ENCODE assay signal across 8 cellular contexts in the genomic region with DNA sequence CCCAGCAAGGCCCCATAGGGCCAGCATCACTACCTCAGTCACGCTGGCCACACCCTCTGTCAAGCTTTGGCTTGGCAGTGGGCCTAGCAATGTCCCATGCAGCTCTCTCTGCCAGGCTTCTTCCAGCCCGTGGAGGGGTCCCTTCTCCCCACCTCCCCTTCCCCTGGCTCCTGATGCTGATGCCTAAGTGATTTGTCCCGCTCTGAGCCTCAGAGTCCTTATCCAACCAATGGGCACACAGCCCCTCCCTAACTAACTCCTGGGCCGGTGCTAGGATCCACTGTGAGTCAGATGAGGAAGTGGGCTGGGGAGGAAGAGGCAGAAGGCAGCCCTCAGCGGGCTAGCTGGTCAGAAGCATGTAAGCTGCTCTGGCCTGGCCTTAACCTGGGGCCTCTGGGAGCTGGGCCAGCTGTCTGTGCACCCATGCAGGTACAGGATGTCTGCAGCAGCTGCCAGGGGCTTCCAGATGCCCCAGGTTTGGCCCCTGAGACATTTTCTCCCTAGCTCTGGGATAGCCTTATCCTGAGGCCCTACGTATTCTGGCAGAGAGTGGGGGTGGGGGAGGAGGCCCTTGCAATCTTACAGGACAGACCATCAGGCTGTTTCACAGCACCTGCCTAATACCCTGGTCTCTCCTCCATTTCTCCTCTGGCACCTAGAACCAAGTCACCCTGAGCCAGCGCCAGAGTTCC. TPM values are rescaled to one million over a fixed set of nuclear protein-coding genes. Genes with fewer than 3 reads are reported as not detected.
DNase-seq lines count a peak whose midpoint lies in the region; ATAC-seq lines count a peak whose summit lies in the region.

No MANE protein-coding gene starts in this region.

- ATAC-seq in GM21447 (IDR thresholded peaks at IDR 0.05; ENCODE audit: unreplicated experiment), result peak; percentile 75

- intact Hi-C loops in cardiac septum (cut with DNase I), result loop anchor here (1.0 to 2.0 kb wide), 2 partner anchors 52 to 88 kb away; partner anchors contain the start of gene NKTR
- intact Hi-C loops in posterior vena cava (cut with DNase I), result loop anchor here in 1 of 2 donors (10.0 kb wide), 1 partner anchor 48 kb away; the partner anchor contains the start of gene NKTR

- DNase-seq in EL, result peak; percentile 88
- peak; percentile 56 for DNase-seq in KG1 (lab: John Stamatoyannopoulos, UW)
- DNase-seq in cardiac septum (ENCODE audit: low spot score), result peak; percentile 91
- DNase-seq in posterior vena cava (ENCODE audit: low spot score), result peak; percentile 92
- no peak for DNase-seq in superior temporal gyrus (ENCODE audit: extremely low spot score)
- no peak for DNase-seq in cerebellar cortex (ENCODE audit: low spot score)

- no peaks in the 10 kb centered on the region for H3K36me3 Mint-ChIP-seq in activated naive CD8-positive, alpha-beta T cell

- H3K27me3 Mint-ChIP-seq in activated naive CD8-positive, alpha-beta T cell, result no peaks in the 10 kb centered on the region

- peak overlapping the region; percentile 24 for H3K27ac Mint-ChIP-seq in activated naive CD8-positive, alpha-beta T cell

- peaks cover 5% of the 10 kb centered on the region for H3K4me1 Mint-ChIP-seq in activated naive CD8-positive, alpha-beta T cell (ENCODE audit: low read depth)

- peak overlapping the region; percentile 83 for H3K4me3 Mint-ChIP-seq in activated naive CD8-positive, alpha-beta T cell

- H3K9me3 Mint-ChIP-seq in activated naive CD8-positive, alpha-beta T cell (ENCODE audit: low read depth), result no peaks in the 10 kb centered on the region

RNA-seq across cellular contexts. Expression of gene ZBTB47, which starts 0.7 kb away (rescaled TPM):
- total RNA-seq in cardiac septum (202 TPM), posterior vena cava (100 to 1,000 TPM in 1 of 2 donors, 10 to 100 TPM in 1; 83.8 to 109 TPM)

RNA-seq across cellular contexts. Expression of gene KLHL40, which starts 32.6 kb away (rescaled TPM):
- total RNA-seq in cardiac septum, result 0.57 TPM
- total RNA-seq in posterior vena cava, result not detected

RNA-seq across cellular contexts. Expression of gene HHATL, which starts 49.8 kb away (rescaled TPM):
- total RNA-seq in cardiac septum (505 TPM), posterior vena cava (1 to 10 TPM in 1 of 2 donors, under 1 TPM in 1; 0.65 to 1.0 TPM)

RNA-seq across cellular contexts. Expression of gene NKTR, which starts 52.3 kb away (rescaled TPM):
- total RNA-seq in cardiac septum, result 35.1 TPM
- total RNA-seq in posterior vena cava, result 10 to 100 TPM; 75.2 to 78.0 TPM

Comparison
In these comparisons a context has a peak if more than half of its experiments do, and no peak if none do; other contexts are left out.
1. DNase-seq: peak in EL (single experiment), KG1 (single experiment), cardiac septum (single experiment) and posterior vena cava (single experiment); none in superior temporal gyrus (single experiment) and cerebellar cortex (single experiment).
2. RNA of gene HHATL, which starts 49.8 kb away (total RNA-seq): 505 TPM in cardiac septum (single experiment); 0.65 to 1.0 TPM in posterior vena cava; every median in the first group is over 100 times any median in the second.